8 cellular contexts compared by ENCODE assay signal in genomic region chr15:70258369-70259029, GRCh38.
DNase-seq lines count a peak whose midpoint lies in the region; ATAC-seq, FAIRE-seq and TF ChIP-seq lines count a peak whose summit lies in the region.

No MANE protein-coding gene starts in this region.

- peak overlapping the region; percentile 81 for H3K9ac ChIP-seq in Loucy (ENCODE audit: low read depth, low read length, poor library complexity, severe bottlenecking)

- H3K36me3 ChIP-seq in Loucy (ENCODE audit: insufficient read depth, low read length) (no peaks in the 10 kb centered on the region), mucosa of descending colon (ENCODE audit: low read depth) (no peaks in the 10 kb centered on the region)

- intact Hi-C loops in mucosa of descending colon (cut with DNase I, micrococcal nuclease), result no loop called here

- ATAC-seq in mucosa of descending colon, result peak; percentile 64
- ATAC-seq in stimulated activated naive CD8-positive, alpha-beta T cell treated with anti-CD3 and anti-CD28 coated beads, Interleukin-15, Interleukin-2, amounts not matched to agents 100 U/mL and 50 U/mL, for 24 hours, result peak; percentile 92

- FAIRE-seq in GM12892 (lab: Jason Lieb, UNC), result peak; percentile 97

- no peaks in the 10 kb centered on the region for H3K9me2 ChIP-seq in Loucy (replicated peaks; ENCODE audit: low read depth, low read length)

- H3K79me2 ChIP-seq in Loucy (ENCODE audit: insufficient read depth, low read length), result no peaks in the 10 kb centered on the region; the same call in 1 of the 2 replicates

- H3K9me3 ChIP-seq in Loucy (ENCODE audit: insufficient read depth, low read depth, low read length) (no peaks in the 10 kb centered on the region), mucosa of descending colon (no peaks in the 10 kb centered on the region)

- no peaks in the 10 kb centered on the region for H4K20me1 ChIP-seq in Loucy (ENCODE audit: insufficient read depth, low read length, poor library complexity, severe bottlenecking)

- peak overlapping the region; percentile 75 for H3K4me2 ChIP-seq in Loucy (ENCODE audit: low read depth, low read length, poor library complexity, severe bottlenecking)

- H3K4me3 ChIP-seq in Loucy (ENCODE audit: low read length, poor library complexity, severe bottlenecking), result peak overlapping the region; percentile 63
- H3K4me3 ChIP-seq in mucosa of descending colon, result no peak overlapping the region

- no peak for DNase-seq in GM12892 (ENCODE audit: insufficient read length)
- DNase-seq in activated T-cell treated with anti-CD3 and anti-CD28 coated beads, Interleukin-2, amount 50 U/mL, for 1 hour, result peak; percentile 60
- peak; percentile 36 to 75 (median 62) for DNase-seq in mucosa of descending colon
- peak; percentile 88 for DNase-seq in stimulated activated naive CD8-positive, alpha-beta T cell treated with anti-CD3 and anti-CD28 coated beads, Interleukin-15, Interleukin-2, amounts not matched to agents 100 U/mL and 50 U/mL, for 24 hours
- DNase-seq in superior temporal gyrus (ENCODE audit: extremely low spot score), result no peak
- no peak for DNase-seq in cerebellar nuclear complex (lab: John Stamatoyannopoulos, UW)
- no peak for DNase-seq in GOT3 (lab: John Stamatoyannopoulos, UW)

- H3K4me1 ChIP-seq in Loucy (ENCODE audit: insufficient read depth, low read length, poor library complexity, severe bottlenecking), result peaks cover 64% of the 10 kb centered on the region
- H3K4me1 ChIP-seq in mucosa of descending colon (ENCODE audit: low read depth), result peaks cover 9% of the 10 kb centered on the region

- H2AFZ ChIP-seq in Loucy (ENCODE audit: low read length), result peak overlapping the region; percentile 11; the same call in 1 of the 2 replicates

- no peak for TF ChIP-seq POLR2A in GM12892 (IDR thresholded peaks at IDR 0.05; ENCODE audit: low read depth, low read length)

- no peaks in the 10 kb centered on the region for H3K27me3 ChIP-seq in Loucy (ENCODE audit: insufficient read depth, low read length, poor library complexity, severe bottlenecking)

- peaks cover 7% of the 10 kb centered on the region; the same call in 1 of the 2 replicates for H3F3A ChIP-seq in Loucy (ENCODE audit: low read depth)

- TF ChIP-seq CTCF in Loucy (conservative IDR thresholded peaks at IDR 0.05; ENCODE audit: low read length) (no peak), mucosa of descending colon (IDR thresholded peaks at IDR 0.05) (no peak)

Comparison
In these comparisons a context has a peak if more than half of its experiments do, and no peak if none do; other contexts are left out.
1. DNase-seq: peak in activated T-cell treated with anti-CD3 and anti-CD28 coated beads, Interleukin-2, amount 50 U/mL, for 1 hour (single experiment), mucosa of descending colon (3 of 3) and stimulated activated naive CD8-positive, alpha-beta T cell treated with anti-CD3 and anti-CD28 coated beads, Interleukin-15, Interleukin-2, amounts not matched to agents 100 U/mL and 50 U/mL, for 24 hours (single experiment); none in GM12892 (single experiment), superior temporal gyrus (single experiment), cerebellar nuclear complex (0 of 2) and GOT3 (single experiment).